ENCODE assay signal across 8 cellular contexts in the genomic region with DNA sequence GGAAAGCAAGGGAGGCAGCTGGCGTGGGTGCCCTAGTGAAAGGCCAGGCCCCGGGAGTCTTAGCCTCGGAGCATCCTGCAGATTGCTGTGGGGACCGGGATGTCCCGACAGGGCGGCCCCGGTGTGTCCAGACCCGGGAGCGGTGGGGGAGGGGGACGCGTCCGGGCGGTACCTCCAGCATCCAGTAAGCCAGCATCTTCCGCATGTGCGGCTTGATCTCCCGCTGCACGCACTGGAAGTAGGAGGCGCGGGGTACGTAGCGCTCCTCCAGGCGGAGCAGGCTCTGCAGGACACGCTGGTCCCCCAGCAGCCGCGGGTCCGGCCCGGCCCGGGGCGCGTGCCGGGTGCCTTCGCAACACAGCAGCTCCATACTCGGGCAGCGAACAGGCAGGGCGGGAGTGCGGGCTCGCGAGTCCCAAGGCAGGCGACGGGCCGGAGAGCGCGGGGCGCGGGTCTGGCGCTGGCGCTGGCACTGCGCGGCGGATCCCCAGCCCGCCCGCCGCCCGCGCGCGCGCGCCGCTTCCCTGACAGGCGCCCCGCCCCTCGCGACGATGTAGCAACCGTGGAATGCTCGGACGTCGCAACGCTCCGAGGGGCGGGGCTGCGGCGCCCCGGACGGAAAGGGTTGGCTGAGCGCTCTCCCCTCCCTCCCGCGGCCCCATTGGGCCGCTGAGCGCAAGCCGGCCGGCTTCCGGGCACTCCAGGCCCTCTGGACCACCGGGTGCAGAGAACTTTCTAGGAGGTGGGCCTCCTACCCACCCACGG.
A peak's percentile ranks its signal among the peaks of the same experiment; 100 is the strongest.
DNase-seq lines count a peak whose midpoint lies in the region; ATAC-seq and TF ChIP-seq lines count a peak whose summit lies in the region.

A gene (minus strand): TSS at position 529 of the 765 bp plus-strand sequence. CDS start 159 bp downstream, at position 370.

- TF ChIP-seq CTCF in AG09319 (IDR thresholded peaks at IDR 0.05; ENCODE audit: low read depth, low read length), result no peak

- peak within 1 kb of the TSS; percentile 71 for H3K27ac ChIP-seq in layer of hippocampus (ENCODE audit: low read depth, low read length)

- peak; percentile 87 for ATAC-seq in HG03175 (IDR thresholded peaks at IDR 0.05; ENCODE audit: unreplicated experiment)
- ATAC-seq in activated CD4-positive, CD25-positive, alpha-beta regulatory T cell treated with anti-CD3 and anti-CD28 coated beads, Interleukin-2, amount 50 U/mL, for 24 hours, result peak; percentile 87 to 90

- no peaks in the 10 kb centered on the region for H3K27me3 ChIP-seq in layer of hippocampus (ENCODE audit: control insufficient read depth, insufficient read depth, low read length)

- in situ Hi-C loops in GM18951 (cut with MboI; ENCODE audit: low sequenced_read_pairs, unreplicated experiment), result no loop called here

- DNase-seq in AG09319 (ENCODE audit: extremely low read depth, low read depth) (peak; percentile 67), NCI-H345 treated with DMSO at 0.1 percent for 48 hours (lab: John Stamatoyannopoulos, UW; ENCODE audit: unreplicated experiment) (peak; percentile 61), cerebellar cortex (ENCODE audit: low spot score) (peak; percentile 88)
- DNase-seq in stimulated activated CD4-positive, alpha-beta T cell treated with anti-CD3 and anti-CD28 coated beads, Interleukin-1b, Interleukin-23, amount 100 ng/mL, for 24 hours (ENCODE audit: low read depth in 4 of 4, low spot score in 1 of 4), result peak; percentile 76 to 94 (median 82)

- peak; percentile 88 for TF ChIP-seq POLR2A in GM18951 (IDR thresholded peaks at IDR 0.05; ENCODE audit: extremely low read depth, insufficient read depth, insufficient read length)

Comparison
In these comparisons a context has a peak if more than half of its experiments do, and no peak if none do; other contexts are left out.
1. Peak in every context shown above with its lines: DNase-seq, ATAC-seq and H3K27ac ChIP-seq.